33 cellular contexts compared by ENCODE assay signal in genomic region chr2:35447816-35448215, GRCh38.
"Had no signal": no experiment of that assay in that cellular context is flagged by ENCODE, and none has a peak within 500 bp of the region (broad histone marks: within the 10 kb centered on the region; RNA-seq: fewer than 3 reads in every experiment).

No MANE protein-coding gene starts in this region.

- H3K27me3 ChIP-seq: adrenal gland, breast epithelium, cardiac muscle cell, colonic mucosa, dorsolateral prefrontal cortex, esophagus muscularis mucosa, foreskin keratinocyte, gastrocnemius medialis, heart left ventricle had no signal

- H3K27ac ChIP-seq: adrenal gland, breast epithelium, cardiac muscle cell, colonic mucosa, dorsolateral prefrontal cortex, esophagus muscularis mucosa, foreskin keratinocyte, gastrocnemius medialis, heart left ventricle had no signal

- DNase-seq: activated CD4-positive, alpha-beta memory T cell treated with anti-CD3 and anti-CD28 coated beads, Interleukin-2, amount 10 ng/mL, durations not matched to agents 7 days and 5 days; activated CD4-positive, alpha-beta T cell treated with anti-CD3 and anti-CD28 coated beads for 36 hours; activated CD4-positive, alpha-beta T cell treated with anti-CD3 and anti-CD28 coated beads, Interleukin-2, amount 10 ng/mL, durations not matched to agents 7 days and 5 days; activated CD4-positive, alpha-beta T cell treated with anti-CD3 and anti-CD28 coated beads, Interleukin-2, amount 50 U/mL, for 4 hours; activated CD4-positive, CD25-positive, alpha-beta regulatory T cell; activated CD4-positive, CD25-positive, alpha-beta regulatory T cell treated with anti-CD3 and anti-CD28 coated beads, Interleukin-2, amount 50 U/mL, for 72 hours; activated CD8-positive, alpha-beta memory T cell treated with anti-CD3 and anti-CD28 coated beads, Interleukin-2, amount 50 U/mL, for 48 hours; activated effector memory CD4-positive, alpha-beta T cell treated with Interleukin-2 at 50 U/mL for 16 hours; activated gamma-delta T cell treated with Interleukin-2 at 50 U/mL for 16 hours; activated naive CD4-positive, alpha-beta T cell treated with Interleukin-2 at 50 U/mL for 16 hours; activated naive CD8-positive, alpha-beta T cell treated with anti-CD3 and anti-CD28 coated beads for 36 hours; activated naive CD8-positive, alpha-beta T cell treated with anti-CD3 and anti-CD28 coated beads, Interleukin-2, amount 50 U/mL, for 24 hours; activated T-cell treated with anti-CD3 and anti-CD28 coated beads for 4 hours; activated T-cell treated with anti-CD3 and anti-CD28 coated beads, Interleukin-2, amount 50 U/mL, for 24 hours; amygdala; aorta; central memory CD4-positive, alpha-beta T cell; cerebellar nuclear complex; colonic mucosa; dorsolateral prefrontal cortex; effector memory CD8-positive, alpha-beta T cell; erythroblast; foreskin keratinocyte; gastrocnemius medialis; glutamatergic neuron; heart left ventricle had no signal

- H3K4me1 Mint-ChIP-seq: activated CD4-positive, alpha-beta memory T cell treated with anti-CD3 and anti-CD28 coated beads, Interleukin-2, amount 10 ng/mL, durations not matched to agents 7 days and 5 days; activated CD4-positive, alpha-beta T cell treated with anti-CD3 and anti-CD28 coated beads for 36 hours; activated CD4-positive, alpha-beta T cell treated with anti-CD3 and anti-CD28 coated beads, Interleukin-2, amount 10 ng/mL, durations not matched to agents 7 days and 5 days; activated naive CD4-positive, alpha-beta T cell treated with anti-CD3 and anti-CD28 coated beads, Interleukin-2, amount 50 U/mL, for 24 hours; activated naive CD8-positive, alpha-beta T cell treated with anti-CD3 and anti-CD28 coated beads for 36 hours; activated naive CD8-positive, alpha-beta T cell treated with anti-CD3 and anti-CD28 coated beads, Interleukin-2, amount 50 U/mL, for 24 hours; activated T-helper 17 cell treated with anti-CD3 and anti-CD28 coated beads, Interleukin-2, amount 50 U/mL, for 72 hours; brain had no signal

- H3K4me3 ChIP-seq: adrenal gland, breast epithelium, cardiac muscle cell, colonic mucosa, dorsolateral prefrontal cortex, esophagus muscularis mucosa, gastrocnemius medialis, heart left ventricle had no signal

- H3K9me3 ChIP-seq: adrenal gland, breast epithelium, colonic mucosa, esophagus muscularis mucosa, gastrocnemius medialis, heart left ventricle had no signal

- H3K9me3 Mint-ChIP-seq: activated CD4-positive, alpha-beta memory T cell treated with anti-CD3 and anti-CD28 coated beads, Interleukin-2, amount 10 ng/mL, durations not matched to agents 7 days and 5 days; activated CD4-positive, alpha-beta T cell treated with anti-CD3 and anti-CD28 coated beads, Interleukin-2, amount 10 ng/mL, durations not matched to agents 7 days and 5 days; activated naive CD4-positive, alpha-beta T cell treated with anti-CD3 and anti-CD28 coated beads, Interleukin-2, amount 50 U/mL, for 24 hours; activated naive CD8-positive, alpha-beta T cell treated with anti-CD3 and anti-CD28 coated beads for 36 hours; activated naive CD8-positive, alpha-beta T cell treated with anti-CD3 and anti-CD28 coated beads, Interleukin-2, amount 50 U/mL, for 24 hours; activated T-cell treated with anti-CD3 and anti-CD28 coated beads, Interleukin-2, amount 50 U/mL, for 24 hours; activated T-helper 17 cell treated with anti-CD3 and anti-CD28 coated beads, Interleukin-2, amount 50 U/mL, for 72 hours; brain; effector memory CD8-positive, alpha-beta T cell had no signal

- ATAC-seq: activated CD4-positive, alpha-beta T cell treated with anti-CD3 and anti-CD28 coated beads for 36 hours; activated naive CD8-positive, alpha-beta T cell treated with anti-CD3 and anti-CD28 coated beads, Interleukin-2, amount 50 U/mL, for 24 hours; activated T-helper 17 cell treated with anti-CD3 and anti-CD28 coated beads, Interleukin-2, amount 50 U/mL, for 72 hours; effector memory CD8-positive, alpha-beta T cell; foreskin keratinocyte; gastrocnemius medialis; heart left ventricle had no signal

- H3K27me3 Mint-ChIP-seq: activated CD4-positive, alpha-beta memory T cell treated with anti-CD3 and anti-CD28 coated beads, Interleukin-2, amount 10 ng/mL, durations not matched to agents 7 days and 5 days; activated CD4-positive, alpha-beta T cell treated with anti-CD3 and anti-CD28 coated beads for 36 hours; activated CD4-positive, alpha-beta T cell treated with anti-CD3 and anti-CD28 coated beads, Interleukin-2, amount 10 ng/mL, durations not matched to agents 7 days and 5 days; activated naive CD4-positive, alpha-beta T cell treated with anti-CD3 and anti-CD28 coated beads, Interleukin-2, amount 50 U/mL, for 24 hours; activated naive CD8-positive, alpha-beta T cell treated with anti-CD3 and anti-CD28 coated beads for 36 hours; activated naive CD8-positive, alpha-beta T cell treated with anti-CD3 and anti-CD28 coated beads, Interleukin-2, amount 50 U/mL, for 24 hours; activated T-cell treated with anti-CD3 and anti-CD28 coated beads, Interleukin-2, amount 50 U/mL, for 24 hours; activated T-helper 17 cell treated with anti-CD3 and anti-CD28 coated beads, Interleukin-2, amount 50 U/mL, for 72 hours; brain; effector memory CD8-positive, alpha-beta T cell had no signal

- H3K4me3 Mint-ChIP-seq: activated CD4-positive, alpha-beta memory T cell treated with anti-CD3 and anti-CD28 coated beads, Interleukin-2, amount 10 ng/mL, durations not matched to agents 7 days and 5 days; activated CD4-positive, alpha-beta T cell treated with anti-CD3 and anti-CD28 coated beads for 36 hours; activated CD4-positive, alpha-beta T cell treated with anti-CD3 and anti-CD28 coated beads, Interleukin-2, amount 10 ng/mL, durations not matched to agents 7 days and 5 days; activated naive CD4-positive, alpha-beta T cell treated with anti-CD3 and anti-CD28 coated beads, Interleukin-2, amount 50 U/mL, for 24 hours; activated naive CD8-positive, alpha-beta T cell treated with anti-CD3 and anti-CD28 coated beads for 36 hours; activated naive CD8-positive, alpha-beta T cell treated with anti-CD3 and anti-CD28 coated beads, Interleukin-2, amount 50 U/mL, for 24 hours; activated T-cell treated with anti-CD3 and anti-CD28 coated beads, Interleukin-2, amount 50 U/mL, for 24 hours; activated T-helper 17 cell treated with anti-CD3 and anti-CD28 coated beads, Interleukin-2, amount 50 U/mL, for 72 hours; brain; effector memory CD8-positive, alpha-beta T cell had no signal

- H3K4me1 ChIP-seq: adrenal gland, breast epithelium, colonic mucosa, esophagus muscularis mucosa, foreskin keratinocyte, gastrocnemius medialis, heart left ventricle had no signal

- H3K36me3 Mint-ChIP-seq: activated naive CD4-positive, alpha-beta T cell treated with anti-CD3 and anti-CD28 coated beads, Interleukin-2, amount 50 U/mL, for 24 hours; activated naive CD8-positive, alpha-beta T cell treated with anti-CD3 and anti-CD28 coated beads for 36 hours; brain had no signal

- H3K36me3 ChIP-seq: adrenal gland, breast epithelium, cardiac muscle cell, colonic mucosa, esophagus muscularis mucosa, gastrocnemius medialis, heart left ventricle had no signal
